8 cellular contexts compared by ENCODE assay signal in genomic region chr16:56866955-56867830, GRCh38. TPM values are rescaled to one million over a fixed set of nuclear protein-coding genes. Genes with fewer than 3 reads are reported as not detected.
A peak's percentile ranks its signal among the peaks of the same experiment; 100 is the strongest.
DNase-seq lines count a peak whose midpoint lies in the region; ATAC-seq and TF ChIP-seq lines count a peak whose summit lies in the region.

No MANE protein-coding gene starts in this region.

- TF ChIP-seq CTCF in HFFc6 (IDR thresholded peaks at IDR 0.05) (peak; percentile 91), PC-9 (conservative IDR thresholded peaks at IDR 0.05) (peak; percentile 89), astrocyte of the spinal cord (IDR thresholded peaks at IDR 0.05; ENCODE audit: low read depth, low read length) (peak; percentile 73), spleen (IDR thresholded peaks at IDR 0.05 in 8 of 11, conservative IDR thresholded peaks at IDR 0.05 in 3 of 11) (peak; percentile 51 to 85 (median 80))

- no peaks in the 10 kb centered on the region for H3K9me3 Mint-ChIP-seq in HFFc6

- H3K4me1 Mint-ChIP-seq in HFFc6 (ENCODE audit: low read depth): peaks cover 15% of the 10 kb centered on the region

- no peak overlapping the region for H3K27ac ChIP-seq in PC-9
- peak overlapping the region in 2 of 8 donors; percentile 10 to 21 for H3K27ac ChIP-seq in spleen

- POLR2A ChIA-PET in PC-9 (lab: Charles Lee; ENCODE audit: unreplicated experiment): no interaction called here

- H3K79me2 ChIP-seq in PC-9 (ENCODE audit: low read depth): no peaks in the 10 kb centered on the region

- no peak for TF ChIP-seq POLR2A in spleen (IDR thresholded peaks at IDR 0.05)

- H3K27me3 Mint-ChIP-seq in HFFc6 (ENCODE audit: insufficient read depth): peaks cover 2% of the 10 kb centered on the region

- no peak overlapping the region for H3K4me3 Mint-ChIP-seq in HFFc6

- in situ Hi-C loops in astrocyte of the spinal cord (cut with HindIII; ENCODE audit: low sequenced_read_pairs): no loop called here

- no peaks in the 10 kb centered on the region for H3K36me3 ChIP-seq in PC-9 (ENCODE audit: low read depth)
- H3K36me3 ChIP-seq in spleen: no peaks in the 10 kb centered on the region

- no peak overlapping the region for H2AFZ ChIP-seq in PC-9

- H3K9me3 ChIP-seq in PC-9 (ENCODE audit: insufficient read depth, low read depth) (no peaks in the 10 kb centered on the region), spleen (no peaks in the 10 kb centered on the region)

- H3K27ac Mint-ChIP-seq in HFFc6: no peak overlapping the region

- no peak overlapping the region for H3K4me2 ChIP-seq in PC-9

- 57 to 71% (median 62%) methylated on average over 21 to 23 of the region's 23 CpGs for WGBS in spleen, 5 donors

- H3K4me3 ChIP-seq in PC-9 (no peak overlapping the region), astrocyte of the spinal cord (ENCODE audit: low read depth, low read length) (no peak overlapping the region), spleen (no peak overlapping the region)

- no peaks in the 10 kb centered on the region for H3K9me2 ChIP-seq in PC-9 (ENCODE audit: insufficient read depth)

- H3K4me1 ChIP-seq in PC-9 (replicated peaks; ENCODE audit: insufficient read depth) (peaks cover 11% of the 10 kb centered on the region), spleen (peaks cover 6 to 55% (median 36%) of the 10 kb centered on the region in 6 donors)

- H3K36me3 Mint-ChIP-seq in HFFc6 (ENCODE audit: low read depth): no peaks in the 10 kb centered on the region

- no peaks in the 10 kb centered on the region for H4K20me1 ChIP-seq in PC-9 (ENCODE audit: insufficient read depth)

- H3K27me3 ChIP-seq in PC-9 (ENCODE audit: insufficient read depth, low read depth): no peaks in the 10 kb centered on the region
- H3K27me3 ChIP-seq in spleen (replicated peaks in 1 of 7): no peaks in the 10 kb centered on the region

- BruUV-seq in PC-9 (replicated peaks; lab: Mats Ljungman, UMichigan): no TSS peak

- DNase-seq in D341Med (ENCODE audit: low spot score) (peak; percentile 63), HFFc6 (peak; percentile 48), PC-9 (peak; percentile 23 to 41), astrocyte of the spinal cord (ENCODE audit: low read depth, low spot score) (peak; percentile 63), iPS-NIHi11 (ENCODE audit: low spot score) (peak; percentile 68), spleen (no peak)

- intact Hi-C loops in PC-9 (cut with micrococcal nuclease; ENCODE audit: unreplicated experiment): no loop called here
- intact Hi-C loops in spleen (cut with DNase I; ENCODE audit: low total_unique reads): no loop called here

- ATAC-seq in GM19455 (IDR thresholded peaks at IDR 0.05; ENCODE audit: unreplicated experiment) (no peak), HG03039 (IDR thresholded peaks at IDR 0.05; ENCODE audit: unreplicated experiment) (no peak)

- CTCF ChIA-PET in PC-9 (lab: Charles Lee): interaction anchor here (0.6 to 0.7 kb wide), 2 partner anchors 118 to 242 kb away, joined by 3 to 7 read pairs; no protein-coding TSS in a partner anchor

- no peaks in the 10 kb centered on the region for H3F3A ChIP-seq in PC-9 (ENCODE audit: insufficient read depth, low read depth)

RNA-seq across cellular contexts. Expression of gene SLC12A3, which starts 2.2 kb away (rescaled TPM):
- total RNA-seq in HFFc6 (2021; fragmentation: NEBNext Ultra II Directional; extraction: Animal tissue kit (Norgen Biotek cat#: 25700)): not detected
- total RNA-seq in PC-9 (2021) (0.26 and 0.70 TPM in 2 replicates), spleen (1 to 10 TPM in 3 of 7 donors, under 1 TPM in 4; 0.42 to 2.6 (median 0.94) TPM)
- 1 to 10 TPM in 2 of 3 donors, under 1 TPM in 1; 0.46 to 2.3 (median 1.9) TPM for polyA plus RNA-seq in spleen
